In the genomic region with DNA sequence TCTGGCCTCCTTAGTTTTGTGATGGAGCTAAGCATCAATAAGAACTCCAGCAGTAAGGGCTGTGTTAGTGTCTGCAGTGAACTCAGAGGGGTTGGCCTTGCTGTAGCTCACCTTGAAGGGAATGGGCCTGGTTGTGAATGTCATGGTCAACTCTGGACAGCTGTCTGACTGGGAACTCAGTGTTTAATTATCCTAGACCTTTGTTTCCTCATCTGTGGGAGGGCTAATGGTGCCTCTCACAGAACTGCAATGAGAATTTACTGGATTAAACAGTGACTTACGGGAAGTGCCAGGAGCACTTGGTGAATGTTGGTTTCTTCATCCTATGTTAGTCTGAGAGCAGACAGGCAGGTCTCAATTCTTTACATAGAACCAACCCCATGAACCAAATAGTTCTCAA, we compare ENCODE assay signal across 20 cellular contexts. TPM values are rescaled to one million over a fixed set of nuclear protein-coding genes. Genes with fewer than 3 reads are reported as not detected.
DNase-seq lines count a peak whose midpoint lies in the region; ATAC-seq and TF ChIP-seq lines count a peak whose summit lies in the region.
"Had no signal": no experiment of that assay in that cellular context is flagged by ENCODE, and none has a peak within 500 bp of the region (broad histone marks: within the 10 kb centered on the region; RNA-seq: fewer than 3 reads in every experiment).

No MANE protein-coding gene starts in this region.

- intact Hi-C loops in Caco-2 (cut with micrococcal nuclease; ENCODE audit: unreplicated experiment), result loop anchor here (1.0 kb wide), 1 partner anchor 38 kb away; no protein-coding TSS in a partner anchor
- intact Hi-C loops in mucosa of descending colon (cut with DNase I, micrococcal nuclease), result no loop called here

- TF ChIP-seq POLR2A in tibial nerve (IDR thresholded peaks at IDR 0.05), result no peak

- H3K27ac Mint-ChIP-seq in Caco-2 (ENCODE audit: unreplicated experiment) (peak overlapping the region; percentile 30), WTC11 (no peak overlapping the region)
- H3K27ac Mint-ChIP-seq: CD14-positive monocyte; CD4-positive, alpha-beta memory T cell had no signal

- H3K9me3 ChIP-seq in Caco-2 (no peaks in the 10 kb centered on the region), mucosa of descending colon (no peaks in the 10 kb centered on the region), tibial nerve (no peaks in the 10 kb centered on the region)
- H3K9me3 ChIP-seq: BLaER1 had no signal

- TF ChIP-seq EP300 in tibial nerve (IDR thresholded peaks at IDR 0.05), result no peak

- 88 to 89% methylated on average over 1 of the region's 1 CpG for WGBS in tibial nerve, 2 donors

- POLR2A ChIA-PET in Caco-2 (lab: Charles Lee), result no interaction called here
- POLR2A ChIA-PET in WTC11 (lab: Charles Lee), result interaction anchor here (1.4 to 1.6 kb wide), 2 partner anchors 14 to 31 kb away, joined by 4 read pairs; no protein-coding TSS in a partner anchor

- H3K4me3 Mint-ChIP-seq in Caco-2 (ENCODE audit: unreplicated experiment), result no peak overlapping the region
- no peak overlapping the region for H3K4me3 Mint-ChIP-seq in WTC11
- H3K4me3 Mint-ChIP-seq: CD14-positive monocyte; CD4-positive, alpha-beta memory T cell; IgD-negative memory B cell had no signal

- H3K27ac ChIP-seq in tibial nerve, result no peak overlapping the region
- H3K27ac ChIP-seq: BLaER1, GM23248, HL-60 had no signal

- ATAC-seq in WTC11, result no peak
- peak; percentile 3 for ATAC-seq in left lobe of liver
- ATAC-seq in mucosa of descending colon, result peak; percentile 5

- H3K4me1 Mint-ChIP-seq in Caco-2 (ENCODE audit: low read depth, unreplicated experiment) (peaks cover 13% of the 10 kb centered on the region), WTC11 (peaks cover 32% of the 10 kb centered on the region)

- H3K36me3 Mint-ChIP-seq in Caco-2 (ENCODE audit: insufficient read depth, unreplicated experiment) (peaks cover 62% of the 10 kb centered on the region), WTC11 (peaks cover 27% of the 10 kb centered on the region)
- H3K36me3 Mint-ChIP-seq: CD4-positive, alpha-beta memory T cell; IgD-negative memory B cell had no signal

- H3K4me1 ChIP-seq in Caco-2 (peaks cover 8% of the 10 kb centered on the region; the same call in 1 of the 2 replicates), mucosa of descending colon (ENCODE audit: low read depth) (no peaks in the 10 kb centered on the region), tibial nerve (peaks cover 0 to 23% (median 0%) of the 10 kb centered on the region in 4 donors)

- H3K36me3 ChIP-seq in Caco-2 (ENCODE audit: control insufficient read depth, insufficient read depth, low read length), result peaks cover 3% of the 10 kb centered on the region
- peaks cover 4% of the 10 kb centered on the region for H3K36me3 ChIP-seq in mucosa of descending colon (ENCODE audit: low read depth)
- peaks cover 0 to 26% (median 0%) of the 10 kb centered on the region in 3 donors for H3K36me3 ChIP-seq in tibial nerve

- H3K9me3 Mint-ChIP-seq in Caco-2 (ENCODE audit: unreplicated experiment), result no peaks in the 10 kb centered on the region
- H3K9me3 Mint-ChIP-seq in WTC11, result no peaks in the 10 kb centered on the region
- H3K9me3 Mint-ChIP-seq: CD4-positive, alpha-beta memory T cell; IgD-negative memory B cell had no signal

- CTCF ChIA-PET in Caco-2 (lab: Charles Lee) (interaction anchor here (1.2 kb wide), 1 partner anchor 27 kb away, joined by 3 read pairs; no protein-coding TSS in a partner anchor), WTC11 (lab: Charles Lee) (interaction anchor here (1.4 to 3.2 kb wide), 6 partner anchors 11 to 134 kb away, joined by 3 to 14 read pairs (median 4); no protein-coding TSS in a partner anchor)

- no peak for TF ChIP-seq CTCF in Caco-2 (IDR thresholded peaks at IDR 0.05; ENCODE audit: insufficient read depth in 1 of 2, low read depth in 1 of 2, low read length in 1 of 2, severe bottlenecking in 1 of 2, unreplicated experiment in 1 of 2)
- TF ChIP-seq CTCF in WTC11 (IDR thresholded peaks at IDR 0.05), result no peak
- no peak for TF ChIP-seq CTCF in mucosa of descending colon (IDR thresholded peaks at IDR 0.05)
- TF ChIP-seq CTCF in tibial nerve (IDR thresholded peaks at IDR 0.05), result no peak

- no peaks in the 10 kb centered on the region for H3K27me3 Mint-ChIP-seq in Caco-2 (ENCODE audit: insufficient read depth, unreplicated experiment)
- H3K27me3 Mint-ChIP-seq in WTC11 (ENCODE audit: low read depth), result no peaks in the 10 kb centered on the region
- H3K27me3 Mint-ChIP-seq: CD4-positive, alpha-beta memory T cell; IgD-negative memory B cell had no signal

- no peak for DNase-seq in Caco-2
- no peak for DNase-seq in WTC11 (ENCODE audit: low spot score)
- DNase-seq in left lobe of liver (ENCODE audit: low spot score), result no peak
- no peak for DNase-seq in mucosa of descending colon
- no peak for DNase-seq in tibial nerve (ENCODE audit: low spot score in 2 of 2)
- DNase-seq in activated CD8-positive, alpha-beta memory T cell treated with anti-CD3 and anti-CD28 coated beads, Interleukin-2, amount 50 U/mL, for 48 hours, result no peak
- no peak for DNase-seq in NCI-H526 (lab: John Stamatoyannopoulos, UW)
- DNase-seq in HUDEP-2 (lab: John Stamatoyannopoulos, UW; ENCODE audit: unreplicated experiment in 76 of 76), result no peak
- DNase-seq: 8988T; CD4-positive, alpha-beta memory T cell; DMS 273 treated with DMSO at 0.1 percent for 48 hours; DMS53; GM23248; HCEC 1CT had no signal

- H3K27me3 ChIP-seq in Caco-2 (replicated peaks; ENCODE audit: control insufficient read depth, insufficient read depth, low read length) (no peaks in the 10 kb centered on the region), tibial nerve (no peaks in the 10 kb centered on the region)
- H3K27me3 ChIP-seq: BLaER1 had no signal

- H3K4me3 ChIP-seq in Caco-2 (ENCODE audit: low read depth, low read length) (no peak overlapping the region), mucosa of descending colon (no peak overlapping the region), tibial nerve (no peak overlapping the region)
- H3K4me3 ChIP-seq: BLaER1, GM23248 had no signal

- no TSS peak for BruUV-seq in Caco-2 (replicated peaks; lab: Mats Ljungman, UMichigan)

TF ChIP-seq in WTC11, 78 proteins besides CTCF, POLR2A, EP300 and RAD21 (continues in another document):
- TF ChIP-seq, protein P1, sequence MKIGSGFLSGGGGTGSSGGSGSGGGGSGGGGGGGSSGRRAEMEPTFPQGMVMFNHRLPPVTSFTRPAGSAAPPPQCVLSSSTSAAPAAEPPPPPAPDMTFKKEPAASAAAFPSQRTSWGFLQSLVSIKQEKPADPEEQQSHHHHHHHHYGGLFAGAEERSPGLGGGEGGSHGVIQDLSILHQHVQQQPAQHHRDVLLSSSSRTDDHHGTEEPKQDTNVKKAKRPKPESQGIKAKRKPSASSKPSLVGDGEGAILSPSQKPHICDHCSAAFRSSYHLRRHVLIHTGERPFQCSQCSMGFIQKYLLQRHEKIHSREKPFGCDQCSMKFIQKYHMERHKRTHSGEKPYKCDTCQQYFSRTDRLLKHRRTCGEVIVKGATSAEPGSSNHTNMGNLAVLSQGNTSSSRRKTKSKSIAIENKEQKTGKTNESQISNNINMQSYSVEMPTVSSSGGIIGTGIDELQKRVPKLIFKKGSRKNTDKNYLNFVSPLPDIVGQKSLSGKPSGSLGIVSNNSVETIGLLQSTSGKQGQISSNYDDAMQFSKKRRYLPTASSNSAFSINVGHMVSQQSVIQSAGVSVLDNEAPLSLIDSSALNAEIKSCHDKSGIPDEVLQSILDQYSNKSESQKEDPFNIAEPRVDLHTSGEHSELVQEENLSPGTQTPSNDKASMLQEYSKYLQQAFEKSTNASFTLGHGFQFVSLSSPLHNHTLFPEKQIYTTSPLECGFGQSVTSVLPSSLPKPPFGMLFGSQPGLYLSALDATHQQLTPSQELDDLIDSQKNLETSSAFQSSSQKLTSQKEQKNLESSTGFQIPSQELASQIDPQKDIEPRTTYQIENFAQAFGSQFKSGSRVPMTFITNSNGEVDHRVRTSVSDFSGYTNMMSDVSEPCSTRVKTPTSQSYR (CRISPR knock-in tag; IDR thresholded peaks at IDR 0.05), result no peak
- TF ChIP-seq AFF4 (CRISPR knock-in tag; IDR thresholded peaks at IDR 0.05; ENCODE audit: borderline replicate concordance), result no peak

RNA-seq across cellular contexts. Expression of gene HMGCS2, which starts 23.7 kb away (rescaled TPM):
- total RNA-seq in Caco-2 (2022) (10.2 and 15.2 TPM in 2 replicates), WTC11 (2021) (0.24 to 0.69 TPM (median 0.41 TPM) in 3 replicates), left lobe of liver (867 TPM), mucosa of descending colon (100 to 1,000 TPM; 135 to 592 (median 270) TPM), tibial nerve (not detected)
- total RNA-seq: A673; CD4-positive, alpha-beta memory T cell; GM23248; HT1080 had no signal

RNA-seq across cellular contexts. Expression of gene PHGDH, which starts 33.3 kb away (rescaled TPM):
- total RNA-seq in Caco-2 (2022) (383 and 410 TPM in 2 replicates), WTC11 (2021) (592 to 630 TPM (median 618 TPM) in 3 replicates), left lobe of liver (76.3 TPM), mucosa of descending colon (10 to 100 TPM in 2 of 3 donors, 1 to 10 TPM in 1; 3.3 to 32.9 (median 13.2) TPM), tibial nerve (10 to 100 TPM; 16.5 to 56.3 (median 42.9) TPM)
